ENCODE assay signal across 1 cellular context in genomic region chr3:2770451-2770850, GRCh38.
TF ChIP-seq lines count a peak whose summit lies in the region.

No MANE protein-coding gene starts in this region.

TF ChIP-seq in GM12878, 131 proteins besides CTCF, POLR2A, EP300 and RAD21 (continued from another document):
- TF ChIP-seq REST (IDR thresholded peaks at IDR 0.05; ENCODE audit: low read depth, low read length) = no peak
- TF ChIP-seq NR2C1 (IDR thresholded peaks at IDR 0.05) = no peak
- no peak for TF ChIP-seq ZNF384 (IDR thresholded peaks at IDR 0.05; ENCODE audit: borderline replicate concordance, low read depth, low read length)
- TF ChIP-seq YBX1 (IDR thresholded peaks at IDR 0.05) = no peak
- TF ChIP-seq CHD4 (IDR thresholded peaks at IDR 0.05) = no peak
- no peak for TF ChIP-seq IKZF1 (conservative IDR thresholded peaks at IDR 0.05)
- no peak for TF ChIP-seq SREBF1 (IDR thresholded peaks at IDR 0.05; ENCODE audit: low read length)
- no peak for TF ChIP-seq FOXK2 (IDR thresholded peaks at IDR 0.05)
- no peak for TF ChIP-seq ZNF207 (IDR thresholded peaks at IDR 0.05; ENCODE audit: borderline replicate concordance)
- no peak for TF ChIP-seq ZNF622 (IDR thresholded peaks at IDR 0.05)
- TF ChIP-seq ATF3 (IDR thresholded peaks at IDR 0.05; ENCODE audit: borderline replicate concordance, extremely low read depth, low read depth, low read length) = no peak
- no peak for TF ChIP-seq PAX8 (IDR thresholded peaks at IDR 0.05)
- TF ChIP-seq DPF2 (IDR thresholded peaks at IDR 0.05) = no peak
- no peak for TF ChIP-seq MAX (IDR thresholded peaks at IDR 0.05; ENCODE audit: low read depth, low read length)
- TF ChIP-seq SKIL (IDR thresholded peaks at IDR 0.05; ENCODE audit: low read depth, poor library complexity, severe bottlenecking) = no peak
TF ChIP-seq in GM12878: peak in this region for 0.
